Comparison of ENCODE assay signal across 25 cellular contexts in the genomic region with DNA sequence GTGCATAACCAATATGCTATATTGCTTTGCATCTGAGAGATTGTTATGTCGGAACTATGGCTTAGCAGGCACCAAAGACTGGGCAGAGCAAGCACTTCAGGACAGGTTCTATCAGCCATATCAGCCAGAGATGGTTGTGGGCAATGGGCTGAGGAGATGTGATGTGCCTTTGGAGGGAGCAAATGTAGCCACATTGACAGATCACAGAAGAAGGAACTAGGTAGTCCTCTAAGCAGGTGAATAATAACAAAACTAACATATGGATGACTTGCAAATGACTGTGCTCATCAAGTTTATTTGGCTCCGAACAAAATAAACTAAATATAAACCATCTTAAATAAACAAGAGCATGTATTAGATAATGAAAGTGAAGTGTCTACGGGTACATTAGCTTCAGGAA.
DNase-seq lines count a peak whose midpoint lies in the region; ATAC-seq and TF ChIP-seq lines count a peak whose summit lies in the region.
"Had no signal": no experiment of that assay in that cellular context is flagged by ENCODE, and none has a peak within 500 bp of the region (broad histone marks: within the 10 kb centered on the region; RNA-seq: fewer than 3 reads in every experiment).

No MANE protein-coding gene starts in this region.

- peak overlapping the region; percentile 18 for H3K4me3 ChIP-seq in GM12865 (ENCODE audit: low read depth, low read length)
- H3K4me3 ChIP-seq: esophagus squamous epithelium, PC-9, right atrium auricular region, smooth muscle cell, suprapubic skin, upper lobe of left lung had no signal

- DNase-seq in GM12865 (ENCODE audit: low read depth): peak; percentile 70
- peak; percentile 41 for DNase-seq in RPMI8226
- DNase-seq in medulla oblongata (ENCODE audit: extremely low spot score): no peak
- no peak for DNase-seq in NCI-H2107 treated with DMSO at 0.1 percent for 48 hours (lab: John Stamatoyannopoulos, UW; ENCODE audit: unreplicated experiment)
- DNase-seq: activated CD4-positive, alpha-beta T cell treated with anti-CD3 and anti-CD28 coated beads for 36 hours; C1 segment of cervical spinal cord; COR-L47; DND-41; esophagus squamous epithelium; foreskin melanocyte; Kasumi-1; MV-4-11; NCI-H2171; PC-9; stimulated activated naive CD4-positive, alpha-beta T cell; T-helper 17 cell; upper lobe of left lung had no signal

- no peak for TF ChIP-seq CTCF in GM12865 (IDR thresholded peaks at IDR 0.05; ENCODE audit: insufficient read depth, low read depth, low read length, missing control alignments)

- ATAC-seq in GM18867 (IDR thresholded peaks at IDR 0.05; ENCODE audit: unreplicated experiment) (peak; percentile 84), HG03025 (IDR thresholded peaks at IDR 0.05; ENCODE audit: low FRiP score, unreplicated experiment) (peak; percentile 67), GM19023 (IDR thresholded peaks at IDR 0.05; ENCODE audit: unreplicated experiment) (no peak)
- ATAC-seq: activated CD4-positive, alpha-beta T cell treated with anti-CD3 and anti-CD28 coated beads for 36 hours; HepG2; Right ventricle myocardium inferior; T-helper 17 cell had no signal

Comparison
In these comparisons a context has a peak if more than half of its experiments do, and no peak if none do; other contexts are left out.
1. DNase-seq: peak in GM12865 (single experiment) and RPMI8226 (single experiment); none in medulla oblongata (single experiment) and NCI-H2107 treated with DMSO at 0.1 percent for 48 hours (single experiment).